Comparison of ENCODE assay signal across 8 cellular contexts in the genomic region with DNA sequence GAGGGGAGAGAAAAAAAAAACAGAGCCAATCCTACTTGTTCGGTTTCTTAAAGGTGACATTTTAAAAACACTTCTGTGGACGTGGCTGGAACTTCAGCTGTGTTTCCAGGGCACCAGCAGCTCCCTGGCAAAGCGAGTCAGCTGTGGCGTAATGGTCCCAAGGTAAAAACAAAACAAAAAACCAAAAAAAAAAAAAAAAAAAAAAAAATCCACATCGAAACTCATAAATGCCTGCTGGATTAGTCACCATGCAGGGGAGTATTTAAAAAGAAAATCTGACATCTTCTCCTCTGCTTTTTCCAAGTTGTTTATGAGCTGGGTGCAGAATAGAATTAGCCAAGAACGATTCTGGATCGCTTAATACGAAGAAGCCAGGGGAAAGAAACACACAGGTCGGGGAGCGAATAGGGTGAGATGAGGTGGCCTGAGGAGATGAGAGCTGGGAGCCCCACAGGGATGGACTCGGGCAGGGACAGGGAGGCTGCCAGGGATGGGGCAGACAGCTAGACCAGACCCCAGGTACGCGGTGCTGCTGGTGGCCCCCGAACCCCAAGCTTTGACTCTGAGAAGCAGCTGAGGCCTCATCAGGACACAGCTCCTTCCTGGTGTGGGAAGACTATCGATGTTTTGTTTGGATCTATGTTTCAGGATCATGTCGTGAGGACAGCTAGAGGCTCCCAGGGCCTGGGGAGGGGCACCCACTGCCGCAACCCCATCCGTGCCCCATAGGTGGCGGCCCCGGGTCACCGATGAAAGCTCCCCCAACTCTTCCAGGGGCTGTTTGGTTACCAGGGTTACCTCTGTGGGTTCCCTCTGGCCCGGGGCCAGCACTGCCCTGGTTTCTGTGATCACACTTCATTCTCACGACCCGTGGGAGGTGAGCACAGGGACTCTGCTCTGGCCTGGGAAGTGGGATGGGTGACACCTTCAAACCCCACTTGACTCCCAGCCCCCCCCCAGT. TPM values are rescaled to one million over a fixed set of nuclear protein-coding genes. Genes with fewer than 3 reads are reported as not detected.
A peak's percentile ranks its signal among the peaks of the same experiment; 100 is the strongest.
DNase-seq lines count a peak whose midpoint lies in the region; ATAC-seq and TF ChIP-seq lines count a peak whose summit lies in the region.

No MANE protein-coding gene starts in this region.

- no peak overlapping the region for H3K4me3 ChIP-seq in effector memory CD4-positive, alpha-beta T cell (ENCODE audit: insufficient read depth, low read depth, low read length, poor library complexity, severe bottlenecking)
- no peak overlapping the region for H3K4me3 ChIP-seq in transverse colon

- H3K27ac ChIP-seq in effector memory CD4-positive, alpha-beta T cell (ENCODE audit: insufficient read depth, low read length, poor library complexity, severe bottlenecking), result peak overlapping the region; percentile 21
- H3K27ac ChIP-seq in transverse colon, result peak overlapping the region; percentile 79 to 91 (median 83)

- H3K4me1 ChIP-seq in effector memory CD4-positive, alpha-beta T cell (ENCODE audit: control insufficient read depth, insufficient read depth, low read length, poor library complexity, severe bottlenecking), result peaks cover 15% of the 10 kb centered on the region
- peaks cover 32 to 48% (median 40%) of the 10 kb centered on the region in 4 donors for H3K4me1 ChIP-seq in transverse colon

- 57 to 77% methylated on average over 5 to 21 of the region's 24 CpGs for WGBS in transverse colon (ENCODE audit: low coverage in 1 of 2), 2 donors

- peak; percentile 65 for TF ChIP-seq CTCF in GM12872 (IDR thresholded peaks at IDR 0.05; ENCODE audit: insufficient read depth, low read depth, low read length)
- TF ChIP-seq CTCF in activated CD8-positive, alpha-beta T cell treated with anti-CD3 and anti-CD28 coated beads for 36 hours (IDR thresholded peaks at IDR 0.05), result peak; percentile 67
- peak in 3 of 5 experiments; percentile 18 to 31 (median 30) for TF ChIP-seq CTCF in transverse colon (IDR thresholded peaks at IDR 0.05)

- H3K36me3 ChIP-seq in effector memory CD4-positive, alpha-beta T cell (ENCODE audit: control insufficient read depth, insufficient read depth, low read length), result peaks cover 36% of the 10 kb centered on the region
- peaks cover 0 to 27% (median 11%) of the 10 kb centered on the region in 4 donors for H3K36me3 ChIP-seq in transverse colon

- no peak overlapping the region for H3K4me3 Mint-ChIP-seq in activated CD8-positive, alpha-beta T cell treated with anti-CD3 and anti-CD28 coated beads for 36 hours
- no peak overlapping the region for H3K4me3 Mint-ChIP-seq in natural killer cell treated with Interleukin-12 subunit alpha and Interleukin-12 subunit beta and Interleukin-15 and Interleukin-18, amount 100 ng/mL, for 72 hours

- no peaks in the 10 kb centered on the region for H3K9me3 Mint-ChIP-seq in activated CD8-positive, alpha-beta T cell treated with anti-CD3 and anti-CD28 coated beads for 36 hours
- H3K9me3 Mint-ChIP-seq in natural killer cell treated with Interleukin-12 subunit alpha and Interleukin-12 subunit beta and Interleukin-15 and Interleukin-18, amount 100 ng/mL, for 72 hours, result no peaks in the 10 kb centered on the region

- intact Hi-C loops in activated CD8-positive, alpha-beta T cell treated with anti-CD3 and anti-CD28 coated beads for 36 hours (cut with micrococcal nuclease), result loop anchor here (10.0 kb wide), 1 partner anchor 74 kb away; no protein-coding TSS in a partner anchor
- intact Hi-C loops in transverse colon (cut with DNase I; ENCODE audit: low total_unique reads), result no loop called here

- H3K27me3 ChIP-seq in effector memory CD4-positive, alpha-beta T cell (replicated peaks; ENCODE audit: control insufficient read depth, insufficient read depth, low read length, poor library complexity, severe bottlenecking), result no peaks in the 10 kb centered on the region
- no peaks in the 10 kb centered on the region for H3K27me3 ChIP-seq in transverse colon

- no peak for TF ChIP-seq EP300 in transverse colon (IDR thresholded peaks at IDR 0.05; ENCODE audit: low read depth)

- CTCF ChIA-PET in activated CD8-positive, alpha-beta T cell treated with anti-CD3 and anti-CD28 coated beads for 36 hours (lab: Charles Lee), result interaction anchor here (0.7 to 3.7 kb wide), 9 partner anchors 9 to 425 kb away, joined by 3 to 28 read pairs (median 4); partner anchors contain the start of genes MAP2K7 and TIMM44

- H3K9me3 ChIP-seq in effector memory CD4-positive, alpha-beta T cell (ENCODE audit: control insufficient read depth, low read length), result no peaks in the 10 kb centered on the region
- no peaks in the 10 kb centered on the region for H3K9me3 ChIP-seq in transverse colon

- ATAC-seq in activated CD8-positive, alpha-beta T cell treated with anti-CD3 and anti-CD28 coated beads for 36 hours, result peak; percentile 59
- ATAC-seq in natural killer cell treated with Interleukin-12 subunit alpha and Interleukin-12 subunit beta and Interleukin-15 and Interleukin-18, amount 100 ng/mL, for 72 hours, result peak; percentile 11 to 32
- ATAC-seq in GM19463 (IDR thresholded peaks at IDR 0.05; ENCODE audit: unreplicated experiment), result no peak

- no peak for TF ChIP-seq POLR2A in transverse colon (IDR thresholded peaks at IDR 0.05)

- DNase-seq in NAMALWA (ENCODE audit: low spot score), result peak; percentile 94
- peak; percentile 85 for DNase-seq in activated CD8-positive, alpha-beta T cell treated with anti-CD3 and anti-CD28 coated beads for 36 hours
- peak; percentile 67 to 70 (median 69) for DNase-seq in effector memory CD4-positive, alpha-beta T cell
- DNase-seq in natural killer cell treated with Interleukin-12 subunit alpha and Interleukin-12 subunit beta and Interleukin-15 and Interleukin-18, amount 100 ng/mL, for 72 hours (ENCODE audit: low spot score), result no peak
- DNase-seq in transverse colon, result no peak
- no peak for DNase-seq in Ammon's horn (ENCODE audit: low spot score)

- H3K36me3 Mint-ChIP-seq in activated CD8-positive, alpha-beta T cell treated with anti-CD3 and anti-CD28 coated beads for 36 hours (ENCODE audit: low read depth), result peaks cover 26% of the 10 kb centered on the region
- no peaks in the 10 kb centered on the region for H3K36me3 Mint-ChIP-seq in natural killer cell treated with Interleukin-12 subunit alpha and Interleukin-12 subunit beta and Interleukin-15 and Interleukin-18, amount 100 ng/mL, for 72 hours

- in situ Hi-C loops in transverse colon (cut with MboI; ENCODE audit: low pct_ligation_motif_present in 1 of 4, low pct_unique_long_range_greater_than_20kb in 1 of 4, low sequenced_read_pairs in 3 of 4), result no loop called here

- POLR2A ChIA-PET in activated CD8-positive, alpha-beta T cell treated with anti-CD3 and anti-CD28 coated beads for 36 hours (lab: Charles Lee), result interaction anchor here (2.8 to 7.7 kb wide), 2 partner anchors 8 to 13 kb away, joined by 14 to 81 read pairs; partner anchors contain the start of gene TIMM44

- no peaks in the 10 kb centered on the region for H3K27me3 Mint-ChIP-seq in activated CD8-positive, alpha-beta T cell treated with anti-CD3 and anti-CD28 coated beads for 36 hours
- no peaks in the 10 kb centered on the region for H3K27me3 Mint-ChIP-seq in natural killer cell treated with Interleukin-12 subunit alpha and Interleukin-12 subunit beta and Interleukin-15 and Interleukin-18, amount 100 ng/mL, for 72 hours

- peak overlapping the region; percentile 15 for H3K27ac Mint-ChIP-seq in activated CD8-positive, alpha-beta T cell treated with anti-CD3 and anti-CD28 coated beads for 36 hours
- H3K27ac Mint-ChIP-seq in natural killer cell treated with Interleukin-12 subunit alpha and Interleukin-12 subunit beta and Interleukin-15 and Interleukin-18, amount 100 ng/mL, for 72 hours, result no peak overlapping the region

- peaks cover 16% of the 10 kb centered on the region for H3K4me1 Mint-ChIP-seq in activated CD8-positive, alpha-beta T cell treated with anti-CD3 and anti-CD28 coated beads for 36 hours (ENCODE audit: low read depth)
- H3K4me1 Mint-ChIP-seq in natural killer cell treated with Interleukin-12 subunit alpha and Interleukin-12 subunit beta and Interleukin-15 and Interleukin-18, amount 100 ng/mL, for 72 hours (ENCODE audit: low read depth in 2 of 2), result peaks cover 0 to 12% of the 10 kb centered on the region in 2 donors

RNA-seq across cellular contexts. Expression of gene CTXN1, which starts 3.1 kb away (rescaled TPM):
- under 1 TPM; 0.74 to 0.87 TPM for total RNA-seq in activated CD8-positive, alpha-beta T cell treated with anti-CD3 and anti-CD28 coated beads for 36 hours
- under 1 TPM in 1 of 2 donors, not detected in 1; 0.33 TPM for total RNA-seq in natural killer cell treated with Interleukin-12 subunit alpha and Interleukin-12 subunit beta and Interleukin-15 and Interleukin-18, amount 100 ng/mL, for 72 hours
- total RNA-seq in transverse colon, result 10 to 100 TPM in 1 of 4 donors, 1 to 10 TPM in 3; 2.9 to 29.7 (median 4.8) TPM

RNA-seq across cellular contexts. Expression of gene SNAPC2, which starts 8.9 kb away (rescaled TPM):
- 10 to 100 TPM; 16.0 to 18.2 TPM for total RNA-seq in activated CD8-positive, alpha-beta T cell treated with anti-CD3 and anti-CD28 coated beads for 36 hours
- total RNA-seq in natural killer cell treated with Interleukin-12 subunit alpha and Interleukin-12 subunit beta and Interleukin-15 and Interleukin-18, amount 100 ng/mL, for 72 hours, result 10 to 100 TPM; 25.4 to 48.6 TPM
- 10 to 100 TPM; 11.4 to 35.9 (median 13.0) TPM for total RNA-seq in transverse colon

RNA-seq across cellular contexts. Expression of gene TGFBR3L, which starts 14.4 kb away (rescaled TPM):
- 1 to 10 TPM; 5.1 to 5.9 TPM for total RNA-seq in activated CD8-positive, alpha-beta T cell treated with anti-CD3 and anti-CD28 coated beads for 36 hours
- total RNA-seq in natural killer cell treated with Interleukin-12 subunit alpha and Interleukin-12 subunit beta and Interleukin-15 and Interleukin-18, amount 100 ng/mL, for 72 hours, result 1 to 10 TPM; 4.7 to 5.6 TPM
- 1 to 10 TPM in 1 of 4 donors, not detected in 3; 1.4 TPM for total RNA-seq in transverse colon

RNA-seq across cellular contexts. Expression of gene TIMM44, which starts 14.4 kb away (rescaled TPM):
- 10 to 100 TPM; 92.3 to 95.5 TPM for total RNA-seq in activated CD8-positive, alpha-beta T cell treated with anti-CD3 and anti-CD28 coated beads for 36 hours
- total RNA-seq in natural killer cell treated with Interleukin-12 subunit alpha and Interleukin-12 subunit beta and Interleukin-15 and Interleukin-18, amount 100 ng/mL, for 72 hours, result 100 to 1,000 TPM in 1 of 2 donors, 10 to 100 TPM in 1; 76.0 to 126 TPM
- total RNA-seq in transverse colon, result 100 to 1,000 TPM in 1 of 4 donors, 10 to 100 TPM in 3; 59.7 to 102 (median 71.8) TPM

RNA-seq across cellular contexts. Expression of gene MAP2K7, which starts 25.3 kb away (rescaled TPM):
- 10 to 100 TPM; 36.8 to 37.0 TPM for total RNA-seq in activated CD8-positive, alpha-beta T cell treated with anti-CD3 and anti-CD28 coated beads for 36 hours
- 10 to 100 TPM; 45.2 to 47.1 TPM for total RNA-seq in natural killer cell treated with Interleukin-12 subunit alpha and Interleukin-12 subunit beta and Interleukin-15 and Interleukin-18, amount 100 ng/mL, for 72 hours
- total RNA-seq in transverse colon, result 100 to 1,000 TPM in 1 of 4 donors, 10 to 100 TPM in 3; 11.9 to 125 (median 20.9) TPM

Comparison
In these comparisons a context has a peak if more than half of its experiments do, and no peak if none do; other contexts are left out.
1. DNase-seq: peak in NAMALWA (single experiment), activated CD8-positive, alpha-beta T cell treated with anti-CD3 and anti-CD28 coated beads for 36 hours (single experiment) and effector memory CD4-positive, alpha-beta T cell (3 of 3); none in natural killer cell treated with Interleukin-12 subunit alpha and Interleukin-12 subunit beta and Interleukin-15 and Interleukin-18, amount 100 ng/mL, for 72 hours (single experiment), transverse colon (single experiment) and Ammon's horn (single experiment).
2. Peak in every context shown above with its lines, with median percentiles within 50 percentile points of each other: CTCF ChIP-seq.